In the genomic region with DNA sequence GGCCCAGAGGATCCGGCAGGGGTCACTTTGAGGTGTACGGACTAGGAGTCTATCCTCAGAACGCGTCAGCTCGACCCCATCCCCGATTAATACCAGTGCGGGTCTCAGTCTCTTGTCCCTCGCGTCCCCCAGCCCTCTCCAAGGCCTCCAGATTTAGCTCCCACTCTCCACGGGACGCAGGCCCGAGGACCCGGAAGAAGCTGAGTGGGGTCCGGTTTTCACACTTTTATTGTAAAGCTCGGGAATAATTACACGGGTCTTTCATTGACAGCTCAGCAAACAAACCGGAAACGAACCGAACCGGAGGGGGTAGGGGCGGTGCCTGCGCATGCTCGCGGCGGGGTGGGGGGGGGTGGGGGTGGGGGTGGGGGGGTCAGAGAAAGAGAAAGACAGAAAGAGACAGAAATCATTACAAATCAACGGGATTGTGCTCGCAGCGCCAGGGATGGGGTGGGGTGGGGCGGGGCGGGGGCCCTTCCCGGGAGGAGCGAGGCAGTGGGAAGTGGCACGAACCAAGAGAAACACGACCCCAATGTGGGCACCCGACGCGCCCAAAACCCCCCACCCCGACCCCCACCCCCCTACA, we compare ENCODE assay signal across 1 cellular context.
TF ChIP-seq lines count a peak whose summit lies in the region.

No MANE protein-coding gene starts in this region.

TF ChIP-seq in K562, 482 proteins besides CTCF, POLR2A, EP300 and RAD21 (continued from another document and continues in another):
- TF ChIP-seq, protein P1, sequence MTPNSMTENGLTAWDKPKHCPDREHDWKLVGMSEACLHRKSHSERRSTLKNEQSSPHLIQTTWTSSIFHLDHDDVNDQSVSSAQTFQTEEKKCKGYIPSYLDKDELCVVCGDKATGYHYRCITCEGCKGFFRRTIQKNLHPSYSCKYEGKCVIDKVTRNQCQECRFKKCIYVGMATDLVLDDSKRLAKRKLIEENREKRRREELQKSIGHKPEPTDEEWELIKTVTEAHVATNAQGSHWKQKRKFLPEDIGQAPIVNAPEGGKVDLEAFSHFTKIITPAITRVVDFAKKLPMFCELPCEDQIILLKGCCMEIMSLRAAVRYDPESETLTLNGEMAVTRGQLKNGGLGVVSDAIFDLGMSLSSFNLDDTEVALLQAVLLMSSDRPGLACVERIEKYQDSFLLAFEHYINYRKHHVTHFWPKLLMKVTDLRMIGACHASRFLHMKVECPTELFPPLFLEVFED (CRISPR knock-in tag; conservative IDR thresholded peaks at IDR 0.05) = peak; percentile 61; the same call in 1 of the 2 replicates
- TF ChIP-seq SOX6 (IDR thresholded peaks at IDR 0.05) = no peak; the same call in 1 of the 2 replicates
- TF ChIP-seq, protein P2, sequence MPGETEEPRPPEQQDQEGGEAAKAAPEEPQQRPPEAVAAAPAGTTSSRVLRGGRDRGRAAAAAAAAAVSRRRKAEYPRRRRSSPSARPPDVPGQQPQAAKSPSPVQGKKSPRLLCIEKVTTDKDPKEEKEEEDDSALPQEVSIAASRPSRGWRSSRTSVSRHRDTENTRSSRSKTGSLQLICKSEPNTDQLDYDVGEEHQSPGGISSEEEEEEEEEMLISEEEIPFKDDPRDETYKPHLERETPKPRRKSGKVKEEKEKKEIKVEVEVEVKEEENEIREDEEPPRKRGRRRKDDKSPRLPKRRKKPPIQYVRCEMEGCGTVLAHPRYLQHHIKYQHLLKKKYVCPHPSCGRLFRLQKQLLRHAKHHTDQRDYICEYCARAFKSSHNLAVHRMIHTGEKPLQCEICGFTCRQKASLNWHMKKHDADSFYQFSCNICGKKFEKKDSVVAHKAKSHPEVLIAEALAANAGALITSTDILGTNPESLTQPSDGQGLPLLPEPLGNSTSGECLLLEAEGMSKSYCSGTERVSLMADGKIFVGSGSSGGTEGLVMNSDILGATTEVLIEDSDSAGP (CRISPR knock-in tag; IDR thresholded peaks at IDR 0.05) = no peak
- TF ChIP-seq, protein P3, sequence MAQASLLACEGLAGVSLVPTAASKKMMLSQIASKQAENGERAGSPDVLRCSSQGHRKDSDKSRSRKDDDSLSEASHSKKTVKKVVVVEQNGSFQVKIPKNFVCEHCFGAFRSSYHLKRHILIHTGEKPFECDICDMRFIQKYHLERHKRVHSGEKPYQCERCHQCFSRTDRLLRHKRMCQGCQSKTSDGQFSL (CRISPR knock-in tag; IDR thresholded peaks at IDR 0.05) = no peak
- TF ChIP-seq, protein P3 (tag; IDR thresholded peaks at IDR 0.05) = peak in 1 of 2 experiments; percentile 92; a peak in 2 of 4 replicates
- TF ChIP-seq DPF2 (IDR thresholded peaks at IDR 0.05) = 0 out of 2 replicates have a peak, but pooled peaks have one; percentile 11
- peak; percentile 74; the same call in 1 of the 2 replicates for TF ChIP-seq GABPA (tag; conservative IDR thresholded peaks at IDR 0.05; ENCODE audit: low read depth)
- TF ChIP-seq, protein P4, sequence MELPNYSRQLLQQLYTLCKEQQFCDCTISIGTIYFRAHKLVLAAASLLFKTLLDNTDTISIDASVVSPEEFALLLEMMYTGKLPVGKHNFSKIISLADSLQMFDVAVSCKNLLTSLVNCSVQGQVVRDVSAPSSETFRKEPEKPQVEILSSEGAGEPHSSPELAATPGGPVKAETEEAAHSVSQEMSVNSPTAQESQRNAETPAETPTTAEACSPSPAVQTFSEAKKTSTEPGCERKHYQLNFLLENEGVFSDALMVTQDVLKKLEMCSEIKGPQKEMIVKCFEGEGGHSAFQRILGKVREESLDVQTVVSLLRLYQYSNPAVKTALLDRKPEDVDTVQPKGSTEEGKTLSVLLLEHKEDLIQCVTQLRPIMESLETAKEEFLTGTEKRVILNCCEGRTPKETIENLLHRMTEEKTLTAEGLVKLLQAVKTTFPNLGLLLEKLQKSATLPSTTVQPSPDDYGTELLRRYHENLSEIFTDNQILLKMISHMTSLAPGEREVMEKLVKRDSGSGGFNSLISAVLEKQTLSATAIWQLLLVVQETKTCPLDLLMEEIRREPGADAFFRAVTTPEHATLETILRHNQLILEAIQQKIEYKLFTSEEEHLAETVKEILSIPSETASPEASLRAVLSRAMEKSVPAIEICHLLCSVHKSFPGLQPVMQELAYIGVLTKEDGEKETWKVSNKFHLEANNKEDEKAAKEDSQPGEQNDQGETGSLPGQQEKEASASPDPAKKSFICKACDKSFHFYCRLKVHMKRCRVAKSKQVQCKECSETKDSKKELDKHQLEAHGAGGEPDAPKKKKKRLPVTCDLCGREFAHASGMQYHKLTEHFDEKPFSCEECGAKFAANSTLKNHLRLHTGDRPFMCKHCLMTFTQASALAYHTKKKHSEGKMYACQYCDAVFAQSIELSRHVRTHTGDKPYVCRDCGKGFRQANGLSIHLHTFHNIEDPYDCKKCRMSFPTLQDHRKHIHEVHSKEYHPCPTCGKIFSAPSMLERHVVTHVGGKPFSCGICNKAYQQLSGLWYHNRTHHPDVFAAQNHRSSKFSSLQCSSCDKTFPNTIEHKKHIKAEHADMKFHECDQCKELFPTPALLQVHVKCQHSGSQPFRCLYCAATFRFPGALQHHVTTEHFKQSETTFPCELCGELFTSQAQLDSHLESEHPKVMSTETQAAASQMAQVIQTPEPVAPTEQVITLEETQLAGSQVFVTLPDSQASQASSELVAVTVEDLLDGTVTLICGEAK (IDR thresholded peaks at IDR 0.05) = peak; percentile 53; the same call in 1 of the 2 replicates
- TF ChIP-seq, protein P4 (CRISPR knock-in tag; IDR thresholded peaks at IDR 0.05) = no peak
- TF ChIP-seq ZNF830 (CRISPR knock-in tag; IDR thresholded peaks at IDR 0.05) = 0 out of 2 replicates have a peak, but pooled peaks have one; percentile 18
- TF ChIP-seq ERF (CRISPR knock-in tag; IDR thresholded peaks at IDR 0.05) = 0 out of 2 replicates have a peak, but pooled peaks have one; percentile 13
- TF ChIP-seq, protein P5, sequence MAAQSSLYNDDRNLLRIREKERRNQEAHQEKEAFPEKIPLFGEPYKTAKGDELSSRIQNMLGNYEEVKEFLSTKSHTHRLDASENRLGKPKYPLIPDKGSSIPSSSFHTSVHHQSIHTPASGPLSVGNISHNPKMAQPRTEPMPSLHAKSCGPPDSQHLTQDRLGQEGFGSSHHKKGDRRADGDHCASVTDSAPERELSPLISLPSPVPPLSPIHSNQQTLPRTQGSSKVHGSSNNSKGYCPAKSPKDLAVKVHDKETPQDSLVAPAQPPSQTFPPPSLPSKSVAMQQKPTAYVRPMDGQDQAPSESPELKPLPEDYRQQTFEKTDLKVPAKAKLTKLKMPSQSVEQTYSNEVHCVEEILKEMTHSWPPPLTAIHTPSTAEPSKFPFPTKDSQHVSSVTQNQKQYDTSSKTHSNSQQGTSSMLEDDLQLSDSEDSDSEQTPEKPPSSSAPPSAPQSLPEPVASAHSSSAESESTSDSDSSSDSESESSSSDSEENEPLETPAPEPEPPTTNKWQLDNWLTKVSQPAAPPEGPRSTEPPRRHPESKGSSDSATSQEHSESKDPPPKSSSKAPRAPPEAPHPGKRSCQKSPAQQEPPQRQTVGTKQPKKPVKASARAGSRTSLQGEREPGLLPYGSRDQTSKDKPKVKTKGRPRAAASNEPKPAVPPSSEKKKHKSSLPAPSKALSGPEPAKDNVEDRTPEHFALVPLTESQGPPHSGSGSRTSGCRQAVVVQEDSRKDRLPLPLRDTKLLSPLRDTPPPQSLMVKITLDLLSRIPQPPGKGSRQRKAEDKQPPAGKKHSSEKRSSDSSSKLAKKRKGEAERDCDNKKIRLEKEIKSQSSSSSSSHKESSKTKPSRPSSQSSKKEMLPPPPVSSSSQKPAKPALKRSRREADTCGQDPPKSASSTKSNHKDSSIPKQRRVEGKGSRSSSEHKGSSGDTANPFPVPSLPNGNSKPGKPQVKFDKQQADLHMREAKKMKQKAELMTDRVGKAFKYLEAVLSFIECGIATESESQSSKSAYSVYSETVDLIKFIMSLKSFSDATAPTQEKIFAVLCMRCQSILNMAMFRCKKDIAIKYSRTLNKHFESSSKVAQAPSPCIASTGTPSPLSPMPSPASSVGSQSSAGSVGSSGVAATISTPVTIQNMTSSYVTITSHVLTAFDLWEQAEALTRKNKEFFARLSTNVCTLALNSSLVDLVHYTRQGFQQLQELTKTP (IDR thresholded peaks at IDR 0.05; ENCODE audit: low read depth in 1 of 2, partially characterized antibody in 2 of 2) = peak in 1 of 2 experiments; percentile 1
- TF ChIP-seq, protein P6, sequence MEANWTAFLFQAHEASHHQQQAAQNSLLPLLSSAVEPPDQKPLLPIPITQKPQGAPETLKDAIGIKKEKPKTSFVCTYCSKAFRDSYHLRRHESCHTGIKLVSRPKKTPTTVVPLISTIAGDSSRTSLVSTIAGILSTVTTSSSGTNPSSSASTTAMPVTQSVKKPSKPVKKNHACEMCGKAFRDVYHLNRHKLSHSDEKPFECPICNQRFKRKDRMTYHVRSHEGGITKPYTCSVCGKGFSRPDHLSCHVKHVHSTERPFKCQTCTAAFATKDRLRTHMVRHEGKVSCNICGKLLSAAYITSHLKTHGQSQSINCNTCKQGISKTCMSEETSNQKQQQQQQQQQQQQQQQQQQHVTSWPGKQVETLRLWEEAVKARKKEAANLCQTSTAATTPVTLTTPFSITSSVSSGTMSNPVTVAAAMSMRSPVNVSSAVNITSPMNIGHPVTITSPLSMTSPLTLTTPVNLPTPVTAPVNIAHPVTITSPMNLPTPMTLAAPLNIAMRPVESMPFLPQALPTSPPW (CRISPR knock-in tag; IDR thresholded peaks at IDR 0.05) = peak; percentile 83
- TF ChIP-seq, protein P7, sequence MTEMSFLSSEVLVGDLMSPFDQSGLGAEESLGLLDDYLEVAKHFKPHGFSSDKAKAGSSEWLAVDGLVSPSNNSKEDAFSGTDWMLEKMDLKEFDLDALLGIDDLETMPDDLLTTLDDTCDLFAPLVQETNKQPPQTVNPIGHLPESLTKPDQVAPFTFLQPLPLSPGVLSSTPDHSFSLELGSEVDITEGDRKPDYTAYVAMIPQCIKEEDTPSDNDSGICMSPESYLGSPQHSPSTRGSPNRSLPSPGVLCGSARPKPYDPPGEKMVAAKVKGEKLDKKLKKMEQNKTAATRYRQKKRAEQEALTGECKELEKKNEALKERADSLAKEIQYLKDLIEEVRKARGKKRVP (CRISPR knock-in tag; IDR thresholded peaks at IDR 0.05) = peak; percentile 35; the same call in 1 of the 2 replicates
- no peak for TF ChIP-seq CXXC5 (CRISPR knock-in tag; IDR thresholded peaks at IDR 0.05)
